Comparison of ENCODE assay signal across 20 cellular contexts in genomic region chr16:84848991-84849634, GRCh38. TPM values are rescaled to one million over a fixed set of nuclear protein-coding genes. Genes with fewer than 3 reads are reported as not detected.
A peak's percentile ranks its signal among the peaks of the same experiment; 100 is the strongest.
DNase-seq lines count a peak whose midpoint lies in the region; ATAC-seq, FAIRE-seq and TF ChIP-seq lines count a peak whose summit lies in the region.
"Had no signal": no experiment of that assay in that cellular context is flagged by ENCODE, and none has a peak within 500 bp of the region (broad histone marks: within the 10 kb centered on the region; RNA-seq: fewer than 3 reads in every experiment).

No MANE protein-coding gene starts in this region.

- H4K8ac ChIP-seq in H1 (ENCODE audit: extremely low read depth, insufficient read depth, low read length): peak overlapping the region; percentile 81; the same call in 1 of the 2 replicates

- peak overlapping the region; percentile 82 for H4K91ac ChIP-seq in H1 (replicated peaks; ENCODE audit: insufficient read length, low read length)

- ATAC-seq in aorta (ENCODE audit: low FRiP score): peak; percentile 6
- ATAC-seq: GM12878 had no signal

- no peak overlapping the region; the same call in 1 of the 2 replicates for H3K18ac ChIP-seq in H1 (ENCODE audit: extremely low read depth, low read length)

- no peak overlapping the region for H2BK20ac ChIP-seq in H1 (ENCODE audit: low read length)

- H3K9me3 Mint-ChIP-seq in activated T-cell treated with anti-CD3 and anti-CD28 coated beads, Interleukin-2, amount 50 U/mL, for 24 hours: no peaks in the 10 kb centered on the region

- H3K4me3 Mint-ChIP-seq in activated T-cell treated with anti-CD3 and anti-CD28 coated beads, Interleukin-2, amount 50 U/mL, for 24 hours: no peak overlapping the region
- H3K4me3 Mint-ChIP-seq: CD4-positive, CD25-positive, alpha-beta regulatory T cell had no signal

- H3K4ac ChIP-seq in H1 (replicated peaks; ENCODE audit: insufficient read length, low read depth, low read length): no peak overlapping the region

- no peaks in the 10 kb centered on the region for H3K9me3 ChIP-seq in H1 (ENCODE audit: insufficient read depth in 2 of 2, low read depth in 1 of 2, low read length in 1 of 2)
- H3K9me3 ChIP-seq in aorta (ENCODE audit: control insufficient read depth, low read length): no peaks in the 10 kb centered on the region
- H3K9me3 ChIP-seq: HAP-1, SJCRH30 had no signal

- no peak overlapping the region for H2BK15ac ChIP-seq in H1 (ENCODE audit: low read length)

- H4K20me1 ChIP-seq in H1 (replicated peaks in 1 of 2; ENCODE audit: control insufficient read depth in 1 of 2, insufficient read depth in 2 of 2, low read length in 2 of 2): peaks cover 0 to 4% of the 10 kb centered on the region in 2 experiments

- no peak for TF ChIP-seq RAD21 in Ishikawa (IDR thresholded peaks at IDR 0.05; ENCODE audit: low read depth)
- TF ChIP-seq RAD21 in H1 (IDR thresholded peaks at IDR 0.05 in 1 of 2, conservative IDR thresholded peaks at IDR 0.05 in 1 of 2; ENCODE audit: low read depth in 2 of 2, low read length in 2 of 2): no peak

- H3K4me2 ChIP-seq in H1 (ENCODE audit: insufficient read depth in 1 of 2, low read depth in 2 of 2, low read length in 2 of 2): peak overlapping the region in 1 of 2 experiments; percentile 8; a peak in 2 of 4 replicates

- peak overlapping the region; percentile 69 for H2BK120ac ChIP-seq in H1 (replicated peaks; ENCODE audit: low read depth, low read length)

- peaks cover 0 to 15% (median 6%) of the 10 kb centered on the region in 4 experiments; a peak in 3 of 7 replicates for H3K27me3 ChIP-seq in H1 (replicated peaks in 1 of 4; ENCODE audit: control insufficient read depth in 3 of 4, extremely low read depth in 1 of 4, insufficient read depth in 3 of 4, low read length in 3 of 4)
- no peaks in the 10 kb centered on the region for H3K27me3 ChIP-seq in aorta (ENCODE audit: control insufficient read depth in 1 of 2, insufficient read depth in 2 of 2, low read length in 1 of 2)
- H3K27me3 ChIP-seq: SJCRH30 had no signal

- no peak overlapping the region for H3K14ac ChIP-seq in H1 (ENCODE audit: insufficient read length)

- TF ChIP-seq CTCF in H1 (IDR thresholded peaks at IDR 0.05; ENCODE audit: control extremely low read depth in 1 of 3, insufficient read depth in 1 of 3, low read depth in 1 of 3, low read length in 3 of 3): no peak

- H3K23ac ChIP-seq in H1 (ENCODE audit: insufficient read length): no peak overlapping the region

- no peaks in the 10 kb centered on the region for H3K79me2 ChIP-seq in H1 (ENCODE audit: control insufficient read depth in 1 of 2, insufficient read depth in 2 of 2, low read length in 2 of 2)

- H2AK5ac ChIP-seq in H1 (ENCODE audit: low read depth, low read length): no peak overlapping the region; the same call in 1 of the 2 replicates

- no peak for TF ChIP-seq POLR2A in H1 (IDR thresholded peaks at IDR 0.05; ENCODE audit: control extremely low read depth in 1 of 2, low read depth in 2 of 2, low read length in 2 of 2)

- no peak overlapping the region for H4K5ac ChIP-seq in H1 (ENCODE audit: insufficient read length, low read depth, low read length)

- H2BK5ac ChIP-seq in H1 (ENCODE audit: low read depth, low read length): 0 out of 2 replicates have a peak overlapping the region, but pooled peaks have one; percentile 2

- no peak overlapping the region for H2AFZ ChIP-seq in H1 (ENCODE audit: low read length)

- CTCF ChIA-PET in H1 (lab: Charles Lee; ENCODE audit: partially characterized antibody): interaction anchor here (0.6 to 1.7 kb wide), 6 partner anchors 11 to 406 kb away, joined by 3 to 6 read pairs (median 4); no protein-coding TSS in a partner anchor

- 0 out of 2 replicates have a peak, but pooled peaks have one; percentile 55 for TF ChIP-seq EP300 in Ishikawa (IDR thresholded peaks at IDR 0.05; ENCODE audit: borderline replicate concordance)
- TF ChIP-seq EP300 in H1 (IDR thresholded peaks at IDR 0.05; ENCODE audit: borderline replicate concordance in 1 of 2, low read depth in 2 of 2, low read length in 2 of 2): peak in 1 of 2 experiments; percentile 100; a peak in 1 of 3 replicates

- H3K4me1 ChIP-seq in H1 (replicated peaks in 1 of 4; ENCODE audit: control insufficient read depth in 3 of 4, insufficient read depth in 4 of 4, low read length in 3 of 4) (peaks cover 10 to 27% (median 19%) of the 10 kb centered on the region in 4 experiments), aorta (ENCODE audit: control insufficient read depth in 1 of 2, insufficient read depth in 2 of 2, low read length in 2 of 2) (no peaks in the 10 kb centered on the region)
- H3K4me1 ChIP-seq: HAP-1 had no signal

- no peak overlapping the region for H3K9ac ChIP-seq in H1 (replicated peaks in 1 of 4; ENCODE audit: extremely low read depth in 1 of 4, low read depth in 3 of 4, low read length in 3 of 4)

- H3K56ac ChIP-seq in H1 (replicated peaks; ENCODE audit: insufficient read length, low read depth, low read length): no peak overlapping the region

- POLR2A ChIA-PET in H1 (lab: Charles Lee; ENCODE audit: partially characterized antibody): interaction anchor here (0.7 to 0.8 kb wide), 3 partner anchors 10 to 122 kb away, joined by 3 read pairs; no protein-coding TSS in a partner anchor

- H3K4me3 ChIP-seq in H1 (ENCODE audit: extremely low read depth in 1 of 4, insufficient read depth in 2 of 4, low read depth in 3 of 4, low read length in 4 of 4): no peak overlapping the region
- H3K4me3 ChIP-seq in aorta (ENCODE audit: low read length in 2 of 2): no peak overlapping the region
- H3K4me3 ChIP-seq: GM12878, HAP-1, SJCRH30 had no signal

- H2BK12ac ChIP-seq in H1 (ENCODE audit: low read depth, low read length): 0 out of 2 replicates have a peak overlapping the region, but pooled peaks have one; percentile 39

- 69% methylated on average over 14 of the region's 22 CpGs; no CpG with 5 or more reads in 1 of the 2 experiments for whole genome bisulfite sequencing in H1 (ENCODE audit: extremely low coverage in 1 of 2, insufficient coverage in 1 of 2, insufficient read length in 1 of 2, insufficient replicate concordance in 2 of 2, low coverage in 1 of 2, low lambda C conversion rate in 2 of 2, missing lambda C conversion rate in 1 of 2), 2 experiments
- 85 to 90% methylated on average over 20 to 22 of the region's 22 CpGs for WGBS in aorta, 2 donors

- H3K27ac ChIP-seq in H1 (ENCODE audit: low read depth, low read length): no peak overlapping the region
- no peak overlapping the region for H3K27ac ChIP-seq in aorta (ENCODE audit: low read depth in 1 of 2, low read length in 2 of 2)
- H3K27ac ChIP-seq: HL-60, SJCRH30 had no signal

- H3K27ac Mint-ChIP-seq in activated T-cell treated with anti-CD3 and anti-CD28 coated beads, Interleukin-2, amount 50 U/mL, for 24 hours: no peak overlapping the region
- H3K27ac Mint-ChIP-seq: CD4-positive, CD25-positive, alpha-beta regulatory T cell had no signal

- H3K79me1 ChIP-seq in H1 (ENCODE audit: low read depth, low read length): no peaks in the 10 kb centered on the region

- peaks cover 4% of the 10 kb centered on the region for H3K27me3 Mint-ChIP-seq in activated T-cell treated with anti-CD3 and anti-CD28 coated beads, Interleukin-2, amount 50 U/mL, for 24 hours
- H3K27me3 Mint-ChIP-seq: CD4-positive, CD25-positive, alpha-beta regulatory T cell had no signal

- intact Hi-C loops in aorta (cut with DNase I): no loop called here

- FAIRE-seq in H1 (lab: Jason Lieb, UNC): no peak
- FAIRE-seq: GM12878, RCC 7860 had no signal

- no peaks in the 10 kb centered on the region for H3K23me2 ChIP-seq in H1 (ENCODE audit: low read depth, low read length)

- H3K36me3 ChIP-seq in H1 (ENCODE audit: control insufficient read depth in 2 of 4, insufficient read depth in 4 of 4, low read length in 3 of 4) (no peaks in the 10 kb centered on the region), aorta (ENCODE audit: control insufficient read depth in 1 of 2, insufficient read depth in 2 of 2, low read length in 1 of 2) (no peaks in the 10 kb centered on the region)
- H3K36me3 ChIP-seq: HAP-1, SJCRH30 had no signal

- H3K4me1 Mint-ChIP-seq in activated T-cell treated with anti-CD3 and anti-CD28 coated beads, Interleukin-2, amount 50 U/mL, for 24 hours (ENCODE audit: low read depth): no peaks in the 10 kb centered on the region
- H3K4me1 Mint-ChIP-seq: CD4-positive, CD25-positive, alpha-beta regulatory T cell had no signal

- peak; percentile 59 for DNase-seq in ELF-1 (ENCODE audit: low read depth, low spot score)
- DNase-seq in H1 (ENCODE audit: low read depth in 1 of 2, low spot score in 2 of 2): peak in 1 of 2 experiments; percentile 60
- no peak for DNase-seq in aorta
- DNase-seq in activated T-cell treated with anti-CD3 and anti-CD28 coated beads, Interleukin-2, amount 50 U/mL, for 24 hours: no peak
- DNase-seq in hypothalamus (lab: John Stamatoyannopoulos, UW): no peak
- DNase-seq in NCI-H1436 treated with DMSO at 0.1 percent for 48 hours (lab: John Stamatoyannopoulos, UW): no peak
- DNase-seq: CD4-positive, CD25-positive, alpha-beta regulatory T cell; Kasumi-1; NCI-H187 treated with DMSO at 0.1 percent for 48 hours; NCI-H2171; NCI-H345; NCI-H524 treated with DMSO at 0.1 percent for 48 hours; SJCRH30; T-helper 1 cell had no signal

- H3K36me3 Mint-ChIP-seq in activated T-cell treated with anti-CD3 and anti-CD28 coated beads, Interleukin-2, amount 50 U/mL, for 24 hours (ENCODE audit: low read depth): no peaks in the 10 kb centered on the region
- H3K36me3 Mint-ChIP-seq: CD4-positive, CD25-positive, alpha-beta regulatory T cell had no signal

TF ChIP-seq in Ishikawa, 13 proteins besides CTCF, POLR2A, EP300 and RAD21 (continues in another document):
- TF ChIP-seq YY1 (IDR thresholded peaks at IDR 0.05; ENCODE audit: low read depth): no peak

TF ChIP-seq in H1, 55 proteins besides CTCF, POLR2A, EP300 and RAD21 (continues in another document):
- 0 out of 2 replicates have a peak, but pooled peaks have one; percentile 30 for TF ChIP-seq TEAD4 (IDR thresholded peaks at IDR 0.05; ENCODE audit: low read depth, low read length)
- no peak for TF ChIP-seq EGR1 (IDR thresholded peaks at IDR 0.05; ENCODE audit: borderline replicate concordance, low read depth, low read length)
- TF ChIP-seq MAFK (IDR thresholded peaks at IDR 0.05; ENCODE audit: low read depth, low read length): no peak
- no peak for TF ChIP-seq EZH2 (IDR thresholded peaks at IDR 0.05; ENCODE audit: low read depth, low read length, severe bottlenecking)
- no peak for TF ChIP-seq TAF7 (optimal IDR thresholded peaks at IDR 0.05; ENCODE audit: borderline replicate concordance, low read depth, low read length)

RNA-seq across cellular contexts. Expression of gene CRISPLD2, which starts 29.3 kb away (rescaled TPM):
- total RNA-seq in H1 (2021; fragmentation: NEBNext Ultra II Directional; extraction: Animal tissue kit (Norgen Biotek cat#: 25700)): 5.1 and 6.4 TPM in 2 replicates
- polyA plus RNA-seq in H1 (2011; rRNA removed) (2.7 and 3.6 TPM in 2 replicates), aorta (10 to 100 TPM in 1 of 2 donors, 1 to 10 TPM in 1; 8.9 to 33.3 TPM)
- polyA plus RNA-seq in H1 (2011; cell fraction: cytosol; rRNA removed): 3.5 TPM
- polyA plus RNA-seq in H1 (2011; cell fraction: nucleus; rRNA removed): 5.6 TPM
- 3.2 to 4.7 TPM (median 4.0 TPM) in 4 replicates for polyA plus RNA-seq in H1 (2012, experiment 1 of 2)
- polyA plus RNA-seq in H1 (2012, experiment 2 of 2): 2.0 TPM
- 6.6 TPM for polyA plus RNA-seq in H1 (2013, experiment 1 of 2)
- polyA plus RNA-seq in H1 (2013, experiment 2 of 2): 6.2 TPM
- polyA minus RNA-seq in H1 (2011; rRNA and poly(A)+ RNA removed): 4.0 and 7.3 TPM in 2 replicates
- 4.4 TPM for polyA minus RNA-seq in H1 (2011; cell fraction: cytosol; rRNA and poly(A)+ RNA removed)
- polyA minus RNA-seq in H1 (2011; cell fraction: nucleus; rRNA and poly(A)+ RNA removed): 4.8 TPM
- total RNA-seq in aorta: 100 to 1,000 TPM; 108 to 192 TPM
- total RNA-seq: HT1080 had no signal

Comparison
In these comparisons a context has a peak if more than half of its experiments do, and no peak if none do; other contexts are left out.
1. RNA of gene CRISPLD2, which starts 29.3 kb away (total RNA-seq): 108 to 192 TPM in aorta; 5.1 to 6.4 TPM in H1; every median in the first group is over 10 times any median in the second.